Comparison of ENCODE assay signal across 8 cellular contexts in genomic region chr7:12570148-12570528, GRCh38. TPM values are rescaled to one million over a fixed set of nuclear protein-coding genes. Genes with fewer than 3 reads are reported as not detected.
DNase-seq lines count a peak whose midpoint lies in the region; ATAC-seq and TF ChIP-seq lines count a peak whose summit lies in the region.

No MANE protein-coding gene starts in this region.

- DNase-seq in BJ (ENCODE audit: low read depth), result no peak
- no peak for DNase-seq in H9
- DNase-seq in Peyer's patch, result peak in 2 of 3 donors; percentile 58 to 61
- peak; percentile 8 for DNase-seq in fibroblast of mammary gland (ENCODE audit: low read depth)
- peak; percentile 51 for DNase-seq in prostate gland (ENCODE audit: low spot score)
- no peak for DNase-seq in NCI-H524 treated with DMSO at 0.1 percent for 48 hours (lab: John Stamatoyannopoulos, UW)

- peak overlapping the region; percentile 28 for H3K4me3 ChIP-seq in BJ (ENCODE audit: low read depth, low read length)
- H3K4me3 ChIP-seq in Peyer's patch, result peak overlapping the region; percentile 31 to 61 (median 48)
- H3K4me3 ChIP-seq in fibroblast of mammary gland (ENCODE audit: control insufficient read depth, low read depth, low read length), result peak overlapping the region; percentile 37
- H3K4me3 ChIP-seq in prostate gland, result peak overlapping the region; percentile 30 to 33

- peak overlapping the region; percentile 89 for H3K4me2 ChIP-seq in H9 (ENCODE audit: insufficient read depth, insufficient read length, low read length)

- CTCF ChIA-PET in BJ (lab: Yijun Ruan, JAX), result interaction anchor here (0.7 kb wide), 1 partner anchor 12 kb away, joined by 3 read pairs; no protein-coding TSS in a partner anchor

- no peak overlapping the region for H4K8ac ChIP-seq in H9 (replicated peaks; ENCODE audit: insufficient read length, low read depth, low read length)

- H2BK5ac ChIP-seq in H9 (ENCODE audit: insufficient read length, low read length), result no peak overlapping the region

- no peak overlapping the region for H3K14ac ChIP-seq in H9 (ENCODE audit: insufficient read depth, low read length)

- POLR2A ChIA-PET in BJ (lab: Charles Lee), result no interaction called here

- H3K56ac ChIP-seq in H9 (ENCODE audit: insufficient read length, low read depth, low read length), result no peak overlapping the region

- peaks cover 46% of the 10 kb centered on the region for H3K27me3 Mint-ChIP-seq in H9 (ENCODE audit: low read depth)

- H3K79me1 ChIP-seq in H9 (ENCODE audit: insufficient read depth, low read depth, low read length, poor library complexity, severe bottlenecking), result no peaks in the 10 kb centered on the region

- H2BK20ac ChIP-seq in H9 (ENCODE audit: low read depth, low read length, poor library complexity, severe bottlenecking), result no peak overlapping the region

- TF ChIP-seq CTCF in BJ (IDR thresholded peaks at IDR 0.05; ENCODE audit: insufficient read depth, low read depth, low read length), result no peak
- no peak for TF ChIP-seq CTCF in H9 (conservative IDR thresholded peaks at IDR 0.05)
- peak in 1 of 6 experiments; percentile 7 for TF ChIP-seq CTCF in Peyer's patch (IDR thresholded peaks at IDR 0.05)
- no peak for TF ChIP-seq CTCF in fibroblast of mammary gland (conservative IDR thresholded peaks at IDR 0.05; ENCODE audit: control insufficient read depth, insufficient read depth, low read depth, low read length)
- TF ChIP-seq CTCF in prostate gland (IDR thresholded peaks at IDR 0.05), result no peak

- no peak overlapping the region for H3T11ph ChIP-seq in H9 (ENCODE audit: low read length)

- no peak overlapping the region for H2AK5ac ChIP-seq in H9 (ENCODE audit: insufficient read length, low read length)

- no peak overlapping the region for H2BK12ac ChIP-seq in H9 (ENCODE audit: insufficient read length, low read depth, low read length)

- H3K9me3 Mint-ChIP-seq in H9, result no peaks in the 10 kb centered on the region; a peak in 1 of 5 replicates

- H3K9me3 ChIP-seq in H9 (ENCODE audit: control insufficient read depth, low read depth, low read length) (no peaks in the 10 kb centered on the region), Peyer's patch (no peaks in the 10 kb centered on the region), prostate gland (no peaks in the 10 kb centered on the region)

- peaks cover 13% of the 10 kb centered on the region for H3K23me2 ChIP-seq in H9 (ENCODE audit: insufficient read length, low read depth, low read length, poor library complexity, severe bottlenecking)

- H3K4me1 ChIP-seq in H9 (ENCODE audit: insufficient read depth, low read length) (no peaks in the 10 kb centered on the region), Peyer's patch (peaks cover 0 to under 1% (median 0%) of the 10 kb centered on the region in 4 donors), prostate gland (replicated peaks) (no peaks in the 10 kb centered on the region)

- no peak for TF ChIP-seq POLR2A in Peyer's patch (IDR thresholded peaks at IDR 0.05)
- no peak for TF ChIP-seq POLR2A in prostate gland (IDR thresholded peaks at IDR 0.05)

- peak overlapping the region in 1 of 3 experiments; percentile 70; a peak in 1 of 7 replicates for H3K27ac Mint-ChIP-seq in H9

- no peak overlapping the region for H2AFZ ChIP-seq in H9 (ENCODE audit: low read length)

- H3K27me3 ChIP-seq in BJ (ENCODE audit: control insufficient read depth, insufficient read depth, low read length), result peaks cover 7% of the 10 kb centered on the region
- H3K27me3 ChIP-seq in H9 (ENCODE audit: insufficient read depth, low read length), result peaks cover 17% of the 10 kb centered on the region; the same call in 1 of the 2 replicates
- no peaks in the 10 kb centered on the region for H3K27me3 ChIP-seq in Peyer's patch
- no peaks in the 10 kb centered on the region for H3K27me3 ChIP-seq in prostate gland (replicated peaks; ENCODE audit: insufficient read depth)

- ATAC-seq in GM18861 (IDR thresholded peaks at IDR 0.05; ENCODE audit: unreplicated experiment), result no peak
- no peak for ATAC-seq in GM21619 (IDR thresholded peaks at IDR 0.05; ENCODE audit: unreplicated experiment)

- no peak overlapping the region for H3K23ac ChIP-seq in H9 (ENCODE audit: insufficient read length, low read depth, low read length)

- no peak overlapping the region for H4K5ac ChIP-seq in H9 (ENCODE audit: insufficient read length, low read depth, low read length)

- no peak overlapping the region for H3K18ac ChIP-seq in H9 (ENCODE audit: insufficient read length, low read depth, low read length)

- no peak overlapping the region for H3K9ac ChIP-seq in H9 (ENCODE audit: extremely low read depth, insufficient read length, low read length)

- peaks cover 13 to 16% of the 10 kb centered on the region in 2 experiments for H3K4me1 Mint-ChIP-seq in H9

- no peak overlapping the region for H3K4ac ChIP-seq in H9 (ENCODE audit: low read depth, low read length)

- no peaks in the 10 kb centered on the region for H4K20me1 ChIP-seq in H9 (ENCODE audit: control insufficient read depth, insufficient read depth, insufficient read length)

- peak overlapping the region; percentile 72 to 87 for H3K4me3 Mint-ChIP-seq in H9

- H3K36me3 Mint-ChIP-seq in H9 (ENCODE audit: insufficient read depth in 1 of 3, low read depth in 3 of 3), result no peaks in the 10 kb centered on the region

- H2BK15ac ChIP-seq in H9 (ENCODE audit: low read depth, low read length), result no peak overlapping the region

- intact Hi-C loops in prostate gland (cut with DNase I), result no loop called here

- H2BK120ac ChIP-seq in H9 (ENCODE audit: low read depth, low read length, poor library complexity, severe bottlenecking), result no peak overlapping the region

- H3K36me3 ChIP-seq in BJ (ENCODE audit: control insufficient read depth, insufficient read depth, low read length), result no peaks in the 10 kb centered on the region
- H3K36me3 ChIP-seq in Peyer's patch, result no peaks in the 10 kb centered on the region
- H3K36me3 ChIP-seq in prostate gland, result no peaks in the 10 kb centered on the region

- H4K91ac ChIP-seq in H9 (ENCODE audit: insufficient read length, low read depth, low read length), result no peak overlapping the region

- H3K79me2 ChIP-seq in H9 (ENCODE audit: insufficient read depth, low read length), result no peaks in the 10 kb centered on the region

- no CpG with 5 or more reads among the region's 10 CpGs for WGBS in H9 (ENCODE audit: extremely low coverage, insufficient read length, low lambda C conversion rate)
- WGBS in prostate gland, result 5% methylated on average over 10 of the region's 10 CpGs

- no peak overlapping the region for H3K27ac ChIP-seq in H9 (ENCODE audit: insufficient read length, low read depth, low read length)
- peak overlapping the region in 3 of 4 donors; percentile 64 to 89 (median 88) for H3K27ac ChIP-seq in Peyer's patch
- H3K27ac ChIP-seq in prostate gland, result peak overlapping the region; percentile 42 to 50

RNA-seq across cellular contexts. Expression of gene SCIN, which starts 0.4 kb away (rescaled TPM):
- polyA plus RNA-seq in BJ (2011; rRNA removed), result 0.06 and 0.17 TPM in 2 replicates
- polyA minus RNA-seq in BJ (2011; rRNA and poly(A)+ RNA removed), result 0.05 and 0.09 TPM in 2 replicates
- total RNA-seq in H9 (2021) (0.44 and 0.50 TPM in 2 replicates), Peyer's patch (100 to 1,000 TPM in 3 of 4 donors, 1 to 10 TPM in 1; 9.1 to 257 (median 208) TPM), prostate gland (10 to 100 TPM in 1 of 2 donors, 1 to 10 TPM in 1; 7.6 to 12.2 TPM)

Comparison
In these comparisons a context has a peak if more than half of its experiments do, and no peak if none do; other contexts are left out.
1. DNase-seq: peak in Peyer's patch (2 of 3), fibroblast of mammary gland (single experiment) and prostate gland (single experiment); none in BJ (single experiment), H9 (single experiment) and NCI-H524 treated with DMSO at 0.1 percent for 48 hours (single experiment).
2. Peak in every context shown above with its lines, with median percentiles within 50 percentile points of each other: H3K4me3 ChIP-seq.